ENCODE assay signal across 10 cellular contexts in genomic region chr2:167297292-167297691, GRCh38. TPM values are rescaled to one million over a fixed set of nuclear protein-coding genes. Genes with fewer than 3 reads are reported as not detected.
"Had no signal": no experiment of that assay in that cellular context is flagged by ENCODE, and none has a peak within 500 bp of the region (broad histone marks: within the 10 kb centered on the region; RNA-seq: fewer than 3 reads in every experiment).

No MANE protein-coding gene starts in this region.

- H3K4me3 ChIP-seq: HAP-1 had no signal

- H3K4me2 ChIP-seq: KMS-11 had no signal

- FAIRE-seq: HTR-8/SVneo had no signal

- ATAC-seq: HCT116 had no signal

- H3K9ac ChIP-seq: KMS-11 had no signal

- H3K27ac ChIP-seq: KMS-11 had no signal

- H3K9me3 ChIP-seq: HAP-1 had no signal

- H3K27ac Mint-ChIP-seq: HFFc6 had no signal

- H3K9me3 Mint-ChIP-seq: HFFc6 had no signal

- H3K4me3 Mint-ChIP-seq: HFFc6 had no signal

- DNase-seq: GOT3, H7, HFFc6, Karpas-422, KBM-7 had no signal

- H3K36me3 ChIP-seq: HAP-1 had no signal

RNA-seq across cellular contexts. Expression of gene B3GALT1, which starts 4.5 kb away (rescaled TPM):
- total RNA-seq: HFFc6, HT-29 had no signal
